Comparison of ENCODE assay signal across 8 cellular contexts in genomic region chr2:39228413-39229209, GRCh38. TPM values are rescaled to one million over a fixed set of nuclear protein-coding genes. Genes with fewer than 3 reads are reported as not detected.
DNase-seq lines count a peak whose midpoint lies in the region; ATAC-seq and TF ChIP-seq lines count a peak whose summit lies in the region.

No MANE protein-coding gene starts in this region.

- no peak overlapping the region for H3K4me3 ChIP-seq in CD8-positive, alpha-beta memory T cell (ENCODE audit: low read length)
- peak overlapping the region; percentile 51 to 59 for H3K4me3 ChIP-seq in stomach smooth muscle (ENCODE audit: low read length in 2 of 2)

- peaks cover 13% of the 10 kb centered on the region for H3K4me1 ChIP-seq in CD8-positive, alpha-beta memory T cell (ENCODE audit: insufficient read depth, low read length)
- peaks cover 3% of the 10 kb centered on the region for H3K4me1 ChIP-seq in stomach smooth muscle (ENCODE audit: control insufficient read depth, insufficient read depth, low read length)

- POLR2A ChIA-PET in CD8-positive, alpha-beta memory T cell (lab: Charles Lee): interaction anchor here (0.7 to 3.7 kb wide), 5 partner anchors 12 to 119 kb away, joined by 3 to 65 read pairs (median 5); partner anchors contain the start of gene SOS1
- POLR2A ChIA-PET in activated B cell treated with CpG ODN at 0.5 μM for 24 hours (lab: Charles Lee): interaction anchor here (0.7 to 3.5 kb wide), 8 partner anchors 16 to 281 kb away, joined by 3 to 44 read pairs (median 7); partner anchors contain the start of gene SOS1

- peak overlapping the region in 5 of 8 donors; percentile 44 to 88 (median 55) for H3K27ac Mint-ChIP-seq in CD8-positive, alpha-beta memory T cell
- H3K27ac Mint-ChIP-seq in activated B cell treated with CpG ODN at 0.5 μM for 24 hours: no peak overlapping the region

- no peak for TF ChIP-seq CTCF in activated B cell treated with CpG ODN at 0.5 μM for 24 hours (IDR thresholded peaks at IDR 0.05)

- H3K9me3 ChIP-seq in CD8-positive, alpha-beta memory T cell (ENCODE audit: low read length): no peaks in the 10 kb centered on the region
- H3K9me3 ChIP-seq in stomach smooth muscle (ENCODE audit: control insufficient read depth in 2 of 2, low read length in 2 of 2): no peaks in the 10 kb centered on the region

- H3K36me3 Mint-ChIP-seq in CD8-positive, alpha-beta memory T cell: no peaks in the 10 kb centered on the region
- no peaks in the 10 kb centered on the region for H3K36me3 Mint-ChIP-seq in activated B cell treated with CpG ODN at 0.5 μM for 24 hours (ENCODE audit: low read depth)

- peak overlapping the region; percentile 9 to 84 (median 72) for H3K4me3 Mint-ChIP-seq in CD8-positive, alpha-beta memory T cell
- H3K4me3 Mint-ChIP-seq in activated B cell treated with CpG ODN at 0.5 μM for 24 hours: peak overlapping the region; percentile 73

- ATAC-seq in HG02642 (IDR thresholded peaks at IDR 0.05; ENCODE audit: poor library complexity, unreplicated experiment): peak; percentile 22
- ATAC-seq in activated B cell treated with CpG ODN at 0.5 μM for 24 hours (ENCODE audit: low read depth): peak; percentile 22
- no peak for ATAC-seq in GM19463 (IDR thresholded peaks at IDR 0.05; ENCODE audit: unreplicated experiment)

- H3K9me3 Mint-ChIP-seq in CD8-positive, alpha-beta memory T cell: no peaks in the 10 kb centered on the region
- H3K9me3 Mint-ChIP-seq in activated B cell treated with CpG ODN at 0.5 μM for 24 hours: no peaks in the 10 kb centered on the region

- peak in 1 of 5 donors; percentile 43 for DNase-seq in CD8-positive, alpha-beta memory T cell
- DNase-seq in activated B cell treated with CpG ODN at 0.5 μM for 24 hours: peak; percentile 18
- DNase-seq in iPS DF 19.7 (ENCODE audit: low read depth, low spot score): peak; percentile 75
- no peak for DNase-seq in D341Med (ENCODE audit: low spot score)
- no peak for DNase-seq in NCI-H1930 (lab: John Stamatoyannopoulos, UW)

- no peaks in the 10 kb centered on the region for H3K36me3 ChIP-seq in CD8-positive, alpha-beta memory T cell (ENCODE audit: insufficient read depth, low read length)
- H3K36me3 ChIP-seq in stomach smooth muscle (ENCODE audit: control insufficient read depth in 2 of 2, insufficient read depth in 2 of 2, low read length in 2 of 2): no peaks in the 10 kb centered on the region

- intact Hi-C loops in activated B cell treated with CpG ODN at 0.5 μM for 24 hours (cut with micrococcal nuclease): loop anchor here (1.0 kb wide), 5 partner anchors 104 to 502 kb away; no protein-coding TSS in a partner anchor

- H3K4me1 Mint-ChIP-seq in CD8-positive, alpha-beta memory T cell: peaks cover 18 to 28% (median 26%) of the 10 kb centered on the region in 3 donors
- H3K4me1 Mint-ChIP-seq in activated B cell treated with CpG ODN at 0.5 μM for 24 hours: peaks cover 15% of the 10 kb centered on the region

- H3K27ac ChIP-seq in CD8-positive, alpha-beta memory T cell (ENCODE audit: low read depth, low read length): no peak overlapping the region
- no peak overlapping the region for H3K27ac ChIP-seq in stomach smooth muscle (ENCODE audit: low read length)

- no peaks in the 10 kb centered on the region for H3K27me3 Mint-ChIP-seq in CD8-positive, alpha-beta memory T cell
- no peaks in the 10 kb centered on the region for H3K27me3 Mint-ChIP-seq in activated B cell treated with CpG ODN at 0.5 μM for 24 hours

- peak overlapping the region in 1 of 2 donors; percentile 57 for H3K9ac ChIP-seq in stomach smooth muscle (ENCODE audit: low read length in 2 of 2)

- no peaks in the 10 kb centered on the region for H3K27me3 ChIP-seq in CD8-positive, alpha-beta memory T cell (ENCODE audit: insufficient read depth, low read length, poor library complexity, severe bottlenecking)
- no peaks in the 10 kb centered on the region for H3K27me3 ChIP-seq in stomach smooth muscle (ENCODE audit: control insufficient read depth in 1 of 2, insufficient read depth in 2 of 2, low read length in 2 of 2)

- CTCF ChIA-PET in CD8-positive, alpha-beta memory T cell (lab: Charles Lee): interaction anchor here (0.7 to 6.9 kb wide), 47 partner anchors 11 to 281 kb away, joined by 3 to 168 read pairs (median 5); partner anchors contain the start of genes CDKL4 and SOS1
- CTCF ChIA-PET in activated B cell treated with CpG ODN at 0.5 μM for 24 hours (lab: Charles Lee): interaction anchor here (0.8 to 6.7 kb wide), 31 partner anchors 10 to 647 kb away, joined by 3 to 230 read pairs (median 5); partner anchors contain the start of gene SOS1

RNA-seq across cellular contexts. Expression of gene CDKL4, which starts 15.2 kb away (rescaled TPM):
- total RNA-seq in CD8-positive, alpha-beta memory T cell: under 1 TPM; 0.13 to 0.31 TPM
- not detected for polyA plus RNA-seq in CD8-positive, alpha-beta memory T cell
- total RNA-seq in activated B cell treated with CpG ODN at 0.5 μM for 24 hours: 0.24 TPM in 1 of 2 replicates, not detected in the other

Comparison
In these comparisons a context has a peak if more than half of its experiments do, and no peak if none do; other contexts are left out.
1. DNase-seq: peak in activated B cell treated with CpG ODN at 0.5 μM for 24 hours (single experiment) and iPS DF 19.7 (single experiment); none in D341Med (single experiment) and NCI-H1930 (0 of 2).